Comparison of ENCODE assay signal across 6 cellular contexts in genomic region chr14:81466854-81467253, GRCh38.
"Had no signal": no experiment of that assay in that cellular context is flagged by ENCODE, and none has a peak within 500 bp of the region (broad histone marks: within the 10 kb centered on the region; RNA-seq: fewer than 3 reads in every experiment).

No MANE protein-coding gene starts in this region.

- DNase-seq: H9, HCEC 1CT, IMR-90 had no signal

- FAIRE-seq: H1, H54, K562 had no signal
